In genomic region chr14:60753264-60754126, GRCh38 we compare ENCODE assay signal across 8 cellular contexts. TPM values are rescaled to one million over a fixed set of nuclear protein-coding genes. Genes with fewer than 3 reads are reported as not detected.
A peak's percentile ranks its signal among the peaks of the same experiment; 100 is the strongest.
DNase-seq lines count a peak whose midpoint lies in the region; ATAC-seq and TF ChIP-seq lines count a peak whose summit lies in the region.

No MANE protein-coding gene starts in this region.

- H3K9me3 Mint-ChIP-seq in activated B cell treated with CpG ODN at 0.5 μM for 24 hours (no peaks in the 10 kb centered on the region), immature natural killer cell (no peaks in the 10 kb centered on the region)

- H3K36me3 Mint-ChIP-seq in activated B cell treated with CpG ODN at 0.5 μM for 24 hours (ENCODE audit: low read depth) (no peaks in the 10 kb centered on the region), immature natural killer cell (peaks cover 0 to 6% (median 0%) of the 10 kb centered on the region in 3 donors)

- H3K27ac ChIP-seq in RWPE1, result no peak overlapping the region
- H3K27ac ChIP-seq in hepatocyte, result no peak overlapping the region
- H3K27ac ChIP-seq in PC-9, result no peak overlapping the region

- H3K4me3 ChIP-seq in hepatocyte, result no peak overlapping the region
- H3K4me3 ChIP-seq in PC-9, result no peak overlapping the region

- 93% methylated on average over 7 of the region's 7 CpGs for WGBS in hepatocyte (ENCODE audit: low lambda C conversion rate, missing lambda C conversion rate)

- H3K36me3 ChIP-seq in hepatocyte (replicated peaks; ENCODE audit: insufficient read depth, low read depth), result no peaks in the 10 kb centered on the region
- 0 out of 2 replicates have a peak, but pooled peaks cover 2% of the 10 kb centered on the region for H3K36me3 ChIP-seq in PC-9 (ENCODE audit: low read depth)

- CTCF ChIA-PET in activated B cell treated with CpG ODN at 0.5 μM for 24 hours (lab: Charles Lee), result interaction anchor here (1.0 kb wide), 1 partner anchor 95 kb away, joined by 3 read pairs; no protein-coding TSS in a partner anchor
- CTCF ChIA-PET in RWPE1 (lab: Yijun Ruan, JAX), result interaction anchor here (0.6 kb wide), 1 partner anchor 532 kb away, joined by 3 read pairs; no protein-coding TSS in a partner anchor
- CTCF ChIA-PET in PC-9 (lab: Charles Lee), result no interaction called here

- intact Hi-C loops in activated B cell treated with CpG ODN at 0.5 μM for 24 hours (cut with micrococcal nuclease) (loop anchor here (1.0 to 10.0 kb wide), 6 partner anchors 19 to 1269 kb away; partner anchors contain the start of genes JKAMP, L3HYPDH, MNAT1 and PCNX4), PC-9 (cut with micrococcal nuclease; ENCODE audit: unreplicated experiment) (no loop called here)

- H3K27me3 Mint-ChIP-seq in activated B cell treated with CpG ODN at 0.5 μM for 24 hours (no peaks in the 10 kb centered on the region), immature natural killer cell (ENCODE audit: low read depth in 3 of 3) (peaks cover 3 to 10% (median 9%) of the 10 kb centered on the region in 3 donors)

- H3K27ac Mint-ChIP-seq in activated B cell treated with CpG ODN at 0.5 μM for 24 hours (peak overlapping the region; percentile 81), immature natural killer cell (peak overlapping the region; percentile 88 to 94 (median 92))

- H4K20me1 ChIP-seq in hepatocyte (ENCODE audit: insufficient read depth, poor library complexity, severe bottlenecking), result peaks cover 4% of the 10 kb centered on the region
- no peaks in the 10 kb centered on the region for H4K20me1 ChIP-seq in PC-9 (ENCODE audit: insufficient read depth)

- POLR2A ChIA-PET in activated B cell treated with CpG ODN at 0.5 μM for 24 hours (lab: Charles Lee) (interaction anchor here (0.7 to 0.8 kb wide), 4 partner anchors 12 to 232 kb away, joined by 3 to 9 read pairs (median 4); no protein-coding TSS in a partner anchor), RWPE1 (lab: Yijun Ruan, JAX; ENCODE audit: low non-redundant PET) (no interaction called here), PC-9 (lab: Charles Lee; ENCODE audit: unreplicated experiment) (interaction anchor here (0.7 kb wide), 1 partner anchor 817 kb away, joined by 9 read pairs; no protein-coding TSS in a partner anchor)

- H3K4me1 ChIP-seq in hepatocyte (ENCODE audit: insufficient read depth) (no peaks in the 10 kb centered on the region), PC-9 (replicated peaks; ENCODE audit: insufficient read depth) (peaks cover 26% of the 10 kb centered on the region)

- DNase-seq in activated CD4-positive, CD25-positive, alpha-beta regulatory T cell treated with anti-CD3 and anti-CD28 coated beads, Interleukin-2, amount 50 U/mL, for 16 hours (ENCODE audit: low read depth, low spot score), result peak; percentile 18
- DNase-seq in activated CD4-positive, CD25-positive, alpha-beta regulatory T cell (lab: John Stamatoyannopoulos, UW), result no peak
- DNase-seq in activated B cell treated with CpG ODN at 0.5 μM for 24 hours (no peak), immature natural killer cell (peak; percentile 88), RWPE1 (ENCODE audit: low spot score) (no peak), hepatocyte (ENCODE audit: low spot score) (no peak), PC-9 (no peak)

- no peak for TF ChIP-seq CTCF in activated B cell treated with CpG ODN at 0.5 μM for 24 hours (IDR thresholded peaks at IDR 0.05)
- no peak for TF ChIP-seq CTCF in RWPE1 (conservative IDR thresholded peaks at IDR 0.05; ENCODE audit: low read depth)
- TF ChIP-seq CTCF in hepatocyte (IDR thresholded peaks at IDR 0.05; ENCODE audit: poor library complexity), result no peak
- no peak for TF ChIP-seq CTCF in PC-9 (conservative IDR thresholded peaks at IDR 0.05)

- H3K9me3 ChIP-seq in hepatocyte (ENCODE audit: low read depth), result no peaks in the 10 kb centered on the region
- no peaks in the 10 kb centered on the region; the same call in 1 of the 2 replicates for H3K9me3 ChIP-seq in PC-9 (ENCODE audit: insufficient read depth, low read depth)

- H3K4me1 Mint-ChIP-seq in activated B cell treated with CpG ODN at 0.5 μM for 24 hours, result peaks cover 43% of the 10 kb centered on the region
- peaks cover 37 to 59% of the 10 kb centered on the region in 2 donors for H3K4me1 Mint-ChIP-seq in immature natural killer cell

- ATAC-seq in HG03342 (IDR thresholded peaks at IDR 0.05; ENCODE audit: unreplicated experiment) (peak; percentile 96), activated B cell treated with CpG ODN at 0.5 μM for 24 hours (ENCODE audit: low read depth) (peak; percentile 95)

- no peaks in the 10 kb centered on the region for H3K9me2 ChIP-seq in hepatocyte (replicated peaks; ENCODE audit: insufficient read depth)
- H3K9me2 ChIP-seq in PC-9 (ENCODE audit: insufficient read depth), result no peaks in the 10 kb centered on the region

- H2AFZ ChIP-seq in hepatocyte (no peak overlapping the region), PC-9 (no peak overlapping the region)

- H3K79me2 ChIP-seq in hepatocyte (peaks cover 89% of the 10 kb centered on the region), PC-9 (ENCODE audit: low read depth) (peaks cover 93% of the 10 kb centered on the region)

- H3K4me3 Mint-ChIP-seq in activated B cell treated with CpG ODN at 0.5 μM for 24 hours (peak overlapping the region; percentile 52), immature natural killer cell (peak overlapping the region; percentile 68 to 84 (median 76))

- H3K27me3 ChIP-seq in hepatocyte (no peaks in the 10 kb centered on the region), PC-9 (ENCODE audit: insufficient read depth, low read depth) (no peaks in the 10 kb centered on the region)

- H3F3A ChIP-seq in PC-9 (ENCODE audit: insufficient read depth, low read depth), result peaks cover 15% of the 10 kb centered on the region

- no TSS peak for BruUV-seq in PC-9 (replicated peaks; lab: Mats Ljungman, UMichigan)

- no peak overlapping the region for H3K4me2 ChIP-seq in hepatocyte
- H3K4me2 ChIP-seq in PC-9, result no peak overlapping the region

RNA-seq across cellular contexts. Expression of gene MNAT1, which starts 18.9 kb away (rescaled TPM):
- total RNA-seq in activated B cell treated with CpG ODN at 0.5 μM for 24 hours, result 33.6 and 37.1 TPM in 2 replicates
- polyA plus RNA-seq in immature natural killer cell, result 10 to 100 TPM; 18.7 to 30.8 (median 27.7) TPM
- 39.9 and 60.9 TPM in 2 replicates for total RNA-seq in hepatocyte
- 30.0 and 34.4 TPM in 2 replicates for polyA plus RNA-seq in hepatocyte
- total RNA-seq in PC-9 (2021), result 79.7 and 93.3 TPM in 2 replicates

RNA-seq across cellular contexts. Expression of gene SIX4, which starts 29.3 kb away (rescaled TPM):
- total RNA-seq in activated B cell treated with CpG ODN at 0.5 μM for 24 hours, result not detected in 2 replicates
- not detected for polyA plus RNA-seq in immature natural killer cell
- total RNA-seq in hepatocyte, result 6.7 and 7.0 TPM in 2 replicates
- 1.1 and 1.7 TPM in 2 replicates for polyA plus RNA-seq in hepatocyte
- 31.0 and 35.7 TPM in 2 replicates for total RNA-seq in PC-9 (2021)

Comparison
In these comparisons a context has a peak if more than half of its experiments do, and no peak if none do; other contexts are left out.
1. DNase-seq: peak in activated CD4-positive, CD25-positive, alpha-beta regulatory T cell treated with anti-CD3 and anti-CD28 coated beads, Interleukin-2, amount 50 U/mL, for 16 hours (single experiment) and immature natural killer cell (3 of 3); none in activated CD4-positive, CD25-positive, alpha-beta regulatory T cell (0 of 4), activated B cell treated with CpG ODN at 0.5 μM for 24 hours (single experiment), RWPE1 (single experiment), hepatocyte (single experiment) and PC-9 (0 of 2).